Comparison of ENCODE assay signal across 1 cellular context in genomic region chr6:32187009-32187709, GRCh38.
TF ChIP-seq lines count a peak whose summit lies in the region.

No MANE protein-coding gene starts in this region.

TF ChIP-seq in HepG2, 621 proteins besides CTCF, POLR2A, EP300 and RAD21:
- TF ChIP-seq ZC3H4 (CRISPR knock-in tag; IDR thresholded peaks at IDR 0.05; ENCODE audit: borderline replicate concordance) = no peak
- peak; percentile 54 for TF ChIP-seq RBFOX2 (IDR thresholded peaks at IDR 0.05; ENCODE audit: low read depth, low read length)
- peak; percentile 74; the same call in 1 of the 2 replicates for TF ChIP-seq ZNF770 (CRISPR knock-in tag; IDR thresholded peaks at IDR 0.05)
